Comparison of ENCODE assay signal across 8 cellular contexts in genomic region chr12:112126000-112126431, GRCh38. TPM values are rescaled to one million over a fixed set of nuclear protein-coding genes. Genes with fewer than 3 reads are reported as not detected.
DNase-seq lines count a peak whose midpoint lies in the region; ATAC-seq and TF ChIP-seq lines count a peak whose summit lies in the region.

No MANE protein-coding gene starts in this region.

- H3K27me3 Mint-ChIP-seq in glutamatergic neuron (ENCODE audit: unreplicated experiment), result no peaks in the 10 kb centered on the region

- peaks cover 3% of the 10 kb centered on the region for H3K9me3 Mint-ChIP-seq in glutamatergic neuron (ENCODE audit: unreplicated experiment)

- TF ChIP-seq CTCF in WI38 (IDR thresholded peaks at IDR 0.05; ENCODE audit: low read depth, low read length), result no peak
- no peak for TF ChIP-seq CTCF in glutamatergic neuron (IDR thresholded peaks at IDR 0.05; ENCODE audit: partially characterized antibody, unreplicated experiment)

- peaks cover 3% of the 10 kb centered on the region for H3K4me1 Mint-ChIP-seq in glutamatergic neuron (ENCODE audit: low read depth, unreplicated experiment)

- H3K27ac ChIP-seq in skin epidermis, result peak overlapping the region; percentile 83 to 99 (median 93)

- no peak for ATAC-seq in GM18870 (IDR thresholded peaks at IDR 0.05; ENCODE audit: unreplicated experiment)

- DNase-seq in DMS 273 (lab: John Stamatoyannopoulos, UW; ENCODE audit: unreplicated experiment) (peak; percentile 26), DMS 273 treated with DMSO at 0.1 percent for 48 hours (lab: John Stamatoyannopoulos, UW) (no peak), glutamatergic neuron (no peak), kidney tubule cell (ENCODE audit: low spot score) (no peak)
- no peak for DNase-seq in stimulated activated CD4-positive, alpha-beta T cell treated with anti-CD3 and anti-CD28 coated beads, Interleukin-2, amount 100 ng/mL, for 48 hours

- H3K4me3 Mint-ChIP-seq in glutamatergic neuron (ENCODE audit: unreplicated experiment), result peak overlapping the region; percentile 87

- peak overlapping the region; percentile 87 for H3K4me3 ChIP-seq in WI38 (ENCODE audit: low read depth, low read length)
- H3K4me3 ChIP-seq in skin epidermis, result peak overlapping the region; percentile 80 to 96 (median 89)

- no peaks in the 10 kb centered on the region for H3K36me3 Mint-ChIP-seq in glutamatergic neuron (ENCODE audit: unreplicated experiment)

- peak overlapping the region; percentile 55 for H3K27ac Mint-ChIP-seq in glutamatergic neuron (ENCODE audit: unreplicated experiment)

RNA-seq across cellular contexts. Expression of gene TRAFD1, which starts 0.7 kb away (rescaled TPM):
- 36.8 TPM for total RNA-seq in glutamatergic neuron (ENCODE audit: unreplicated experiment)

RNA-seq across cellular contexts. Expression of gene NAA25, which starts 17.4 kb away (rescaled TPM):
- 34.8 TPM for total RNA-seq in glutamatergic neuron (ENCODE audit: unreplicated experiment)
